ENCODE assay signal across 18 cellular contexts in genomic region chrX:133394765-133395164, GRCh38. TPM values are rescaled to one million over a fixed set of nuclear protein-coding genes. Genes with fewer than 3 reads are reported as not detected.
DNase-seq lines count a peak whose midpoint lies in the region; ATAC-seq, FAIRE-seq and TF ChIP-seq lines count a peak whose summit lies in the region.
"Had no signal": no experiment of that assay in that cellular context is flagged by ENCODE, and none has a peak within 500 bp of the region (broad histone marks: within the 10 kb centered on the region; RNA-seq: fewer than 3 reads in every experiment).

No MANE protein-coding gene starts in this region.

- CTCF ChIA-PET in H1 (lab: Charles Lee; ENCODE audit: partially characterized antibody), result no interaction called here

- H2BK20ac ChIP-seq in H1 (ENCODE audit: low read length), result no peak overlapping the region

- H2BK120ac ChIP-seq in H1 (replicated peaks; ENCODE audit: low read depth, low read length), result no peak overlapping the region

- no peak for ATAC-seq in stimulated activated naive CD8-positive, alpha-beta T cell treated with anti-CD3 and anti-CD28 coated beads, Interleukin-15, amount 100 ng/mL, for 72 hours

- H3K23me2 ChIP-seq in H1 (ENCODE audit: low read depth, low read length), result no peaks in the 10 kb centered on the region

- TF ChIP-seq POLR2A in H1 (IDR thresholded peaks at IDR 0.05; ENCODE audit: control extremely low read depth in 1 of 2, low read depth in 2 of 2, low read length in 2 of 2), result no peak

- no peak overlapping the region for H2BK15ac ChIP-seq in H1 (ENCODE audit: low read length)

- H2BK5ac ChIP-seq in H1 (ENCODE audit: low read depth, low read length), result no peak overlapping the region

- H3K27ac Mint-ChIP-seq in mesothelial cell of epicardium (peak overlapping the region; percentile 31), type B pancreatic cell (peak overlapping the region; percentile 54)
- no peak overlapping the region for H3K27ac Mint-ChIP-seq in stimulated activated naive CD8-positive, alpha-beta T cell treated with anti-CD3 and anti-CD28 coated beads, Interleukin-15, amount 100 ng/mL, for 72 hours
- H3K27ac Mint-ChIP-seq: CD4-positive, alpha-beta memory T cell had no signal

- H3K79me2 ChIP-seq in H1 (ENCODE audit: control insufficient read depth in 1 of 2, insufficient read depth in 2 of 2, low read length in 2 of 2), result peaks cover 0 to 99% of the 10 kb centered on the region in 2 experiments; a peak in 3 of 4 replicates

- H3K36me3 ChIP-seq in H1 (ENCODE audit: control insufficient read depth in 2 of 4, insufficient read depth in 4 of 4, low read length in 3 of 4), result peaks cover 0 to 4% (median 1%) of the 10 kb centered on the region in 4 experiments; a peak in 2 of 8 replicates
- H3K36me3 ChIP-seq in WERI-Rb-1, result no peaks in the 10 kb centered on the region

- H3K9me3 Mint-ChIP-seq in mesothelial cell of epicardium, result no peaks in the 10 kb centered on the region
- peaks cover 8% of the 10 kb centered on the region for H3K9me3 Mint-ChIP-seq in type B pancreatic cell
- H3K9me3 Mint-ChIP-seq in stimulated activated naive CD8-positive, alpha-beta T cell treated with anti-CD3 and anti-CD28 coated beads, Interleukin-15, amount 100 ng/mL, for 72 hours, result no peaks in the 10 kb centered on the region
- H3K9me3 Mint-ChIP-seq: CD4-positive, alpha-beta memory T cell had no signal

- H3K56ac ChIP-seq in H1 (replicated peaks; ENCODE audit: insufficient read length, low read depth, low read length), result no peak overlapping the region

- no peaks in the 10 kb centered on the region for H3K79me1 ChIP-seq in H1 (ENCODE audit: low read depth, low read length)

- no peak for TF ChIP-seq RAD21 in H1 (IDR thresholded peaks at IDR 0.05 in 1 of 2, conservative IDR thresholded peaks at IDR 0.05 in 1 of 2; ENCODE audit: low read depth in 2 of 2, low read length in 2 of 2)

- H3K4me3 Mint-ChIP-seq in mesothelial cell of epicardium, result no peak overlapping the region
- no peak overlapping the region for H3K4me3 Mint-ChIP-seq in type B pancreatic cell
- H3K4me3 Mint-ChIP-seq in stimulated activated naive CD8-positive, alpha-beta T cell treated with anti-CD3 and anti-CD28 coated beads, Interleukin-15, amount 100 ng/mL, for 72 hours, result no peak overlapping the region
- H3K4me3 Mint-ChIP-seq: CD4-positive, alpha-beta memory T cell had no signal

- no peak overlapping the region for H3K4me2 ChIP-seq in H1 (ENCODE audit: insufficient read depth in 1 of 2, low read depth in 2 of 2, low read length in 2 of 2)

- H3K4me3 ChIP-seq in H1 (ENCODE audit: extremely low read depth in 1 of 4, insufficient read depth in 2 of 4, low read depth in 3 of 4, low read length in 4 of 4) (no peak overlapping the region), WERI-Rb-1 (ENCODE audit: low read depth, low read length) (no peak overlapping the region)

- peaks cover 0 to 2% (median 0%) of the 10 kb centered on the region in 4 experiments; a peak in 1 of 7 replicates for H3K4me1 ChIP-seq in H1 (replicated peaks in 1 of 4; ENCODE audit: control insufficient read depth in 3 of 4, insufficient read depth in 4 of 4, low read length in 3 of 4)

- H2AK5ac ChIP-seq in H1 (ENCODE audit: low read depth, low read length), result no peak overlapping the region

- no peak overlapping the region for H3K4ac ChIP-seq in H1 (replicated peaks; ENCODE audit: insufficient read length, low read depth, low read length)

- H3K9me3 ChIP-seq in H1 (ENCODE audit: insufficient read depth in 2 of 2, low read depth in 1 of 2, low read length in 1 of 2) (no peaks in the 10 kb centered on the region), WERI-Rb-1 (ENCODE audit: severe bottlenecking) (no peaks in the 10 kb centered on the region)

- no peak for TF ChIP-seq EP300 in H1 (IDR thresholded peaks at IDR 0.05; ENCODE audit: borderline replicate concordance in 1 of 2, low read depth in 2 of 2, low read length in 2 of 2)

- FAIRE-seq in H1 (lab: Jason Lieb, UNC), result peak; percentile 48
- FAIRE-seq: GM12891, GM18507 had no signal

- no peak overlapping the region for H2AFZ ChIP-seq in H1 (ENCODE audit: low read length)

- no peak overlapping the region for H3K23ac ChIP-seq in H1 (ENCODE audit: insufficient read length)

- TF ChIP-seq CTCF in H1 (IDR thresholded peaks at IDR 0.05; ENCODE audit: control extremely low read depth in 1 of 3, insufficient read depth in 1 of 3, low read depth in 1 of 3, low read length in 3 of 3) (no peak), mesothelial cell of epicardium (IDR thresholded peaks at IDR 0.05; ENCODE audit: unreplicated experiment) (no peak), type B pancreatic cell (conservative IDR thresholded peaks at IDR 0.05) (no peak), WERI-Rb-1 (IDR thresholded peaks at IDR 0.05; ENCODE audit: low read depth, low read length) (no peak)

- peaks cover 40% of the 10 kb centered on the region for H3K4me1 Mint-ChIP-seq in mesothelial cell of epicardium
- H3K4me1 Mint-ChIP-seq in type B pancreatic cell (ENCODE audit: unreplicated experiment), result peaks cover 42% of the 10 kb centered on the region
- H3K4me1 Mint-ChIP-seq in stimulated activated naive CD8-positive, alpha-beta T cell treated with anti-CD3 and anti-CD28 coated beads, Interleukin-15, amount 100 ng/mL, for 72 hours, result no peaks in the 10 kb centered on the region

- no peak overlapping the region for H2BK12ac ChIP-seq in H1 (ENCODE audit: low read depth, low read length)

- no peak overlapping the region for H3K27ac ChIP-seq in H1 (ENCODE audit: low read depth, low read length)
- H3K27ac ChIP-seq in WERI-Rb-1, result no peak overlapping the region

- 90% methylated on average over 2 of the region's 2 CpGs; no CpG with 5 or more reads in 1 of the 2 experiments for WGBS in H1 (ENCODE audit: extremely low coverage in 1 of 2, insufficient coverage in 1 of 2, insufficient read length in 1 of 2, insufficient replicate concordance in 2 of 2, low coverage in 1 of 2, low lambda C conversion rate in 2 of 2, missing lambda C conversion rate in 1 of 2), 2 experiments

- H3K27me3 Mint-ChIP-seq in mesothelial cell of epicardium (ENCODE audit: low read depth), result peaks cover 7% of the 10 kb centered on the region
- no peaks in the 10 kb centered on the region for H3K27me3 Mint-ChIP-seq in type B pancreatic cell
- H3K27me3 Mint-ChIP-seq in stimulated activated naive CD8-positive, alpha-beta T cell treated with anti-CD3 and anti-CD28 coated beads, Interleukin-15, amount 100 ng/mL, for 72 hours, result no peaks in the 10 kb centered on the region

- POLR2A ChIA-PET in H1 (lab: Charles Lee; ENCODE audit: partially characterized antibody), result no interaction called here

- H3K9ac ChIP-seq in H1 (replicated peaks in 1 of 4; ENCODE audit: extremely low read depth in 1 of 4, low read depth in 3 of 4, low read length in 3 of 4), result no peak overlapping the region

- no peak overlapping the region for H4K91ac ChIP-seq in H1 (replicated peaks; ENCODE audit: insufficient read length, low read length)

- no peaks in the 10 kb centered on the region for H3K27me3 ChIP-seq in H1 (replicated peaks in 1 of 4; ENCODE audit: control insufficient read depth in 3 of 4, extremely low read depth in 1 of 4, insufficient read depth in 3 of 4, low read length in 3 of 4)
- peaks cover 43% of the 10 kb centered on the region for H3K27me3 ChIP-seq in WERI-Rb-1 (ENCODE audit: insufficient read depth, low read depth, severe bottlenecking)

- H3K36me3 Mint-ChIP-seq in mesothelial cell of epicardium, result no peaks in the 10 kb centered on the region
- H3K36me3 Mint-ChIP-seq in type B pancreatic cell, result peaks cover 14% of the 10 kb centered on the region
- H3K36me3 Mint-ChIP-seq: CD4-positive, alpha-beta memory T cell had no signal

- H3K18ac ChIP-seq in H1 (ENCODE audit: extremely low read depth, low read length), result no peak overlapping the region

- H3K14ac ChIP-seq in H1 (ENCODE audit: insufficient read length), result no peak overlapping the region

- no peak overlapping the region for H4K8ac ChIP-seq in H1 (ENCODE audit: extremely low read depth, insufficient read depth, low read length)

- DNase-seq in H1 (ENCODE audit: low read depth in 1 of 2, low spot score in 2 of 2) (no peak), mesothelial cell of epicardium (ENCODE audit: low spot score in 2 of 2, unreplicated experiment in 2 of 2) (no peak), type B pancreatic cell (ENCODE audit: extremely low spot score, unreplicated experiment) (no peak), NCI-H2171 (lab: John Stamatoyannopoulos, UW) (no peak), WERI-Rb-1 (no peak)
- DNase-seq in stimulated activated naive CD8-positive, alpha-beta T cell treated with anti-CD3 and anti-CD28 coated beads, Interleukin-15, amount 100 ng/mL, for 72 hours, result no peak
- DNase-seq: C1 segment of cervical spinal cord; Calu3; CD4-positive, alpha-beta memory T cell; COR-L47; DMS53; DMS79 treated with DMSO at 0.1 percent for 48 hours; GF-D8; GOT3; H7; HCEC 1CT had no signal

- no peak overlapping the region for H4K5ac ChIP-seq in H1 (ENCODE audit: insufficient read length, low read depth, low read length)

- peaks cover 16 to 21% of the 10 kb centered on the region in 2 experiments for H4K20me1 ChIP-seq in H1 (replicated peaks in 1 of 2; ENCODE audit: control insufficient read depth in 1 of 2, insufficient read depth in 2 of 2, low read length in 2 of 2)

TF ChIP-seq in H1, 55 proteins besides CTCF, POLR2A, EP300 and RAD21 (continues in another document):
- no peak for TF ChIP-seq TEAD4 (IDR thresholded peaks at IDR 0.05; ENCODE audit: low read depth, low read length)
- TF ChIP-seq FOSL1 (IDR thresholded peaks at IDR 0.05; ENCODE audit: insufficient read depth, low read depth, low read length), result no peak
- TF ChIP-seq SP1 (IDR thresholded peaks at IDR 0.05; ENCODE audit: low read depth, low read length), result no peak
- no peak for TF ChIP-seq KDM1A (IDR thresholded peaks at IDR 0.05; ENCODE audit: borderline replicate concordance, low read length)
- TF ChIP-seq RNF2 (IDR thresholded peaks at IDR 0.05; ENCODE audit: borderline replicate concordance, low read depth, low read length, missing control alignments, poor library complexity, severe bottlenecking), result no peak
- TF ChIP-seq TAF1 (IDR thresholded peaks at IDR 0.05; ENCODE audit: low read depth, low read length), result no peak
- no peak for TF ChIP-seq CREB1 (IDR thresholded peaks at IDR 0.05)
- no peak for TF ChIP-seq NRF1 (IDR thresholded peaks at IDR 0.05; ENCODE audit: low read depth, low read length)

RNA-seq across cellular contexts. Expression of gene GPC4, which starts 20.5 kb away (rescaled TPM):
- total RNA-seq in H1 (2021; fragmentation: NEBNext Ultra II Directional; extraction: Animal tissue kit (Norgen Biotek cat#: 25700)), result 225 and 230 TPM in 2 replicates
- polyA plus RNA-seq in H1 (2011; rRNA removed), result 46.8 and 52.0 TPM in 2 replicates
- polyA plus RNA-seq in H1 (2011; cell fraction: cytosol; rRNA removed), result 48.3 TPM
- polyA plus RNA-seq in H1 (2011; cell fraction: nucleus; rRNA removed), result 47.3 TPM
- 125 to 163 TPM (median 149 TPM) in 4 replicates for polyA plus RNA-seq in H1 (2012, experiment 1 of 2)
- 62.4 TPM for polyA plus RNA-seq in H1 (2012, experiment 2 of 2)
- 226 TPM for polyA plus RNA-seq in H1 (2013, experiment 1 of 2)
- polyA plus RNA-seq in H1 (2013, experiment 2 of 2), result 230 TPM
- 72.3 and 79.2 TPM in 2 replicates for polyA minus RNA-seq in H1 (2011; rRNA and poly(A)+ RNA removed)
- 82.6 TPM for polyA minus RNA-seq in H1 (2011; cell fraction: cytosol; rRNA and poly(A)+ RNA removed)
- 53.9 TPM for polyA minus RNA-seq in H1 (2011; cell fraction: nucleus; rRNA and poly(A)+ RNA removed)
- total RNA-seq in mesothelial cell of epicardium, result 43.4 to 46.9 TPM (median 44.8 TPM) in 3 replicates
- 20.9 and 69.0 TPM in 2 replicates for total RNA-seq in type B pancreatic cell (ENCODE audit: low replicate concordance)
- total RNA-seq: CD4-positive, alpha-beta memory T cell had no signal
- polyA plus RNA-seq: CD4-positive, alpha-beta memory T cell had no signal

Comparison
In these comparisons a context has a peak if more than half of its experiments do, and no peak if none do; other contexts are left out.
1. H3K27ac Mint-ChIP-seq: peak in mesothelial cell of epicardium (single experiment) and type B pancreatic cell (single experiment); none in stimulated activated naive CD8-positive, alpha-beta T cell treated with anti-CD3 and anti-CD28 coated beads, Interleukin-15, amount 100 ng/mL, for 72 hours (0 of 2).